9 cellular contexts compared by ENCODE assay signal in genomic region chr2:133266075-133266925, GRCh38.
DNase-seq lines count a peak whose midpoint lies in the region; ATAC-seq, FAIRE-seq and TF ChIP-seq lines count a peak whose summit lies in the region.
"Had no signal": no experiment of that assay in that cellular context is flagged by ENCODE, and none has a peak within 500 bp of the region (broad histone marks: within the 10 kb centered on the region; RNA-seq: fewer than 3 reads in every experiment).

No MANE protein-coding gene starts in this region.

- peak overlapping the region; percentile 51 to 63 (median 56) for H3K4me3 ChIP-seq in H1 (ENCODE audit: extremely low read depth in 1 of 4, insufficient read depth in 2 of 4, low read depth in 3 of 4, low read length in 4 of 4)

- H3K4me1 Mint-ChIP-seq in memory B cell = peaks cover 5% of the 10 kb centered on the region
- no peaks in the 10 kb centered on the region for H3K4me1 Mint-ChIP-seq in activated CD8-positive, alpha-beta T cell treated with anti-CD3 and anti-CD28 coated beads, Interleukin-2, amount 10 ng/mL, durations not matched to agents 7 days and 5 days (ENCODE audit: low read depth)
- H3K4me1 Mint-ChIP-seq in T-cell = no peaks in the 10 kb centered on the region
- no peaks in the 10 kb centered on the region for H3K4me1 Mint-ChIP-seq in activated T-helper 1 cell treated with anti-CD3 and anti-CD28 coated beads, Interleukin-12 subunit alpha, Interleukin-12 subunit beta, Interleukin-2, Interleukin-4 antibody, amounts not matched to agents 30 ng/mL and 10 ng/mL and 1 ng/mL, durations not matched to agents 14 hours and 24 hours and 36 hours (ENCODE audit: low read depth)

- H3K4me1 ChIP-seq in H1 (replicated peaks in 1 of 4; ENCODE audit: control insufficient read depth in 3 of 4, insufficient read depth in 4 of 4, low read length in 3 of 4) = no peaks in the 10 kb centered on the region

- DNase-seq in ACHN (peak; percentile 62), H1 (ENCODE audit: low read depth in 1 of 2, low spot score in 2 of 2) (peak in 1 of 2 experiments; percentile 83), memory B cell (ENCODE audit: low spot score in 2 of 2) (no peak), medulla oblongata (ENCODE audit: extremely low spot score) (no peak), T-cell (no peak)
- DNase-seq in activated CD8-positive, alpha-beta T cell treated with anti-CD3 and anti-CD28 coated beads, Interleukin-2, amount 10 ng/mL, durations not matched to agents 7 days and 5 days = no peak
- no peak for DNase-seq in activated T-helper 1 cell treated with anti-CD3 and anti-CD28 coated beads, Interleukin-12 subunit alpha, Interleukin-12 subunit beta, Interleukin-2, Interleukin-4 antibody, amounts not matched to agents 30 ng/mL and 10 ng/mL and 1 ng/mL, durations not matched to agents 14 hours and 24 hours and 36 hours (ENCODE audit: low spot score)

- POLR2A ChIA-PET in H1 (lab: Charles Lee; ENCODE audit: partially characterized antibody) (no interaction called here), T-cell (lab: Charles Lee) (interaction anchor here in 1 of 2 donors (0.5 kb wide), 1 partner anchor 72 kb away, joined by 4 read pairs; no protein-coding TSS in a partner anchor)
- POLR2A ChIA-PET in activated CD8-positive, alpha-beta T cell treated with anti-CD3 and anti-CD28 coated beads, Interleukin-2, amount 10 ng/mL, durations not matched to agents 7 days and 5 days (lab: Charles Lee) = no interaction called here

- peaks cover 18% of the 10 kb centered on the region for H3K27me3 Mint-ChIP-seq in memory B cell
- H3K27me3 Mint-ChIP-seq in activated CD8-positive, alpha-beta T cell treated with anti-CD3 and anti-CD28 coated beads, Interleukin-2, amount 10 ng/mL, durations not matched to agents 7 days and 5 days (ENCODE audit: low read depth) = peaks cover 13% of the 10 kb centered on the region
- H3K27me3 Mint-ChIP-seq in T-cell = peaks cover 20 to 26% of the 10 kb centered on the region in 2 donors
- H3K27me3 Mint-ChIP-seq in activated T-helper 1 cell treated with anti-CD3 and anti-CD28 coated beads, Interleukin-12 subunit alpha, Interleukin-12 subunit beta, Interleukin-2, Interleukin-4 antibody, amounts not matched to agents 30 ng/mL and 10 ng/mL and 1 ng/mL, durations not matched to agents 14 hours and 24 hours and 36 hours (ENCODE audit: insufficient read depth) = peaks cover 17% of the 10 kb centered on the region

- H3K9me3 ChIP-seq in H1 (ENCODE audit: insufficient read depth in 2 of 2, low read depth in 1 of 2, low read length in 1 of 2) = no peaks in the 10 kb centered on the region

- peak overlapping the region; percentile 68 to 83 for H3K4me2 ChIP-seq in H1 (ENCODE audit: insufficient read depth in 1 of 2, low read depth in 2 of 2, low read length in 2 of 2)

- peak overlapping the region; percentile 57 for H4K8ac ChIP-seq in H1 (ENCODE audit: extremely low read depth, insufficient read depth, low read length)

- TF ChIP-seq RAD21 in Ishikawa (IDR thresholded peaks at IDR 0.05; ENCODE audit: low read depth) (no peak), H1 (IDR thresholded peaks at IDR 0.05 in 1 of 2, conservative IDR thresholded peaks at IDR 0.05 in 1 of 2; ENCODE audit: low read depth in 2 of 2, low read length in 2 of 2) (peak; percentile 24 to 40; a peak in 3 of 4 replicates)

- H4K20me1 ChIP-seq in H1 (replicated peaks in 1 of 2; ENCODE audit: control insufficient read depth in 1 of 2, insufficient read depth in 2 of 2, low read length in 2 of 2) = no peaks in the 10 kb centered on the region

- H3K9me3 Mint-ChIP-seq in memory B cell = no peaks in the 10 kb centered on the region
- no peaks in the 10 kb centered on the region for H3K9me3 Mint-ChIP-seq in activated CD8-positive, alpha-beta T cell treated with anti-CD3 and anti-CD28 coated beads, Interleukin-2, amount 10 ng/mL, durations not matched to agents 7 days and 5 days (ENCODE audit: insufficient read depth)
- peaks cover 0 to 7% (median 0%) of the 10 kb centered on the region in 3 donors for H3K9me3 Mint-ChIP-seq in T-cell
- no peaks in the 10 kb centered on the region for H3K9me3 Mint-ChIP-seq in activated T-helper 1 cell treated with anti-CD3 and anti-CD28 coated beads, Interleukin-12 subunit alpha, Interleukin-12 subunit beta, Interleukin-2, Interleukin-4 antibody, amounts not matched to agents 30 ng/mL and 10 ng/mL and 1 ng/mL, durations not matched to agents 14 hours and 24 hours and 36 hours

- H2BK15ac ChIP-seq in H1 (ENCODE audit: low read length) = no peak overlapping the region

- H3K18ac ChIP-seq in H1 (ENCODE audit: extremely low read depth, low read length) = peak overlapping the region; percentile 48

- no peak overlapping the region for H3K27ac ChIP-seq in H1 (ENCODE audit: low read depth, low read length)

- H3K79me2 ChIP-seq in H1 (ENCODE audit: control insufficient read depth in 1 of 2, insufficient read depth in 2 of 2, low read length in 2 of 2) = no peaks in the 10 kb centered on the region

- no peak overlapping the region for H2AK5ac ChIP-seq in H1 (ENCODE audit: low read depth, low read length)

- TF ChIP-seq EP300 in Ishikawa (IDR thresholded peaks at IDR 0.05; ENCODE audit: borderline replicate concordance) (no peak), H1 (IDR thresholded peaks at IDR 0.05; ENCODE audit: borderline replicate concordance in 1 of 2, low read depth in 2 of 2, low read length in 2 of 2) (no peak)

- no peak overlapping the region for H3K14ac ChIP-seq in H1 (ENCODE audit: insufficient read length)

- intact Hi-C loops in activated T-helper 1 cell treated with anti-CD3 and anti-CD28 coated beads, Interleukin-12 subunit alpha, Interleukin-12 subunit beta, Interleukin-2, Interleukin-4 antibody, amounts not matched to agents 30 ng/mL and 10 ng/mL and 1 ng/mL, durations not matched to agents 14 hours and 24 hours and 36 hours (cut with micrococcal nuclease) = no loop called here

- no peak overlapping the region for H2BK120ac ChIP-seq in H1 (replicated peaks; ENCODE audit: low read depth, low read length)

- no peak overlapping the region for H2BK20ac ChIP-seq in H1 (ENCODE audit: low read length)

- CTCF ChIA-PET in H1 (lab: Charles Lee; ENCODE audit: partially characterized antibody) (interaction anchor here (1.0 to 1.2 kb wide), 3 partner anchors 110 to 294 kb away, joined by 3 to 5 read pairs (median 3); no protein-coding TSS in a partner anchor), T-cell (lab: Charles Lee) (no interaction called here)
- CTCF ChIA-PET in activated CD8-positive, alpha-beta T cell treated with anti-CD3 and anti-CD28 coated beads, Interleukin-2, amount 10 ng/mL, durations not matched to agents 7 days and 5 days (lab: Charles Lee) = no interaction called here

- peaks cover 13% of the 10 kb centered on the region; the same call in 1 of the 2 replicates for H3K23me2 ChIP-seq in H1 (ENCODE audit: low read depth, low read length)

- ATAC-seq in memory B cell (ENCODE audit: low read depth) (no peak), T-cell (replicated peaks in 1 of 4) (no peak)
- no peak for ATAC-seq in activated CD8-positive, alpha-beta T cell treated with anti-CD3 and anti-CD28 coated beads, Interleukin-2, amount 10 ng/mL, durations not matched to agents 7 days and 5 days

- no peak overlapping the region for H2BK5ac ChIP-seq in H1 (ENCODE audit: low read depth, low read length)

- peak; percentile 38 to 71 (median 51); a peak in 3 of 4 replicates for TF ChIP-seq CTCF in H1 (IDR thresholded peaks at IDR 0.05; ENCODE audit: control extremely low read depth in 1 of 3, insufficient read depth in 1 of 3, low read depth in 1 of 3, low read length in 3 of 3)

- H3K4ac ChIP-seq in H1 (replicated peaks; ENCODE audit: insufficient read length, low read depth, low read length) = no peak overlapping the region

- peak in 1 of 2 experiments; percentile 55; a peak in 2 of 3 replicates for TF ChIP-seq POLR2A in H1 (IDR thresholded peaks at IDR 0.05; ENCODE audit: control extremely low read depth in 1 of 2, low read depth in 2 of 2, low read length in 2 of 2)

- peak overlapping the region in 2 of 4 experiments; percentile 8 to 12; a peak in 3 of 7 replicates for H3K9ac ChIP-seq in H1 (replicated peaks in 1 of 4; ENCODE audit: extremely low read depth in 1 of 4, low read depth in 3 of 4, low read length in 3 of 4)

- H2BK12ac ChIP-seq in H1 (ENCODE audit: low read depth, low read length) = no peak overlapping the region

- H3K23ac ChIP-seq in H1 (ENCODE audit: insufficient read length) = no peak overlapping the region

- H4K91ac ChIP-seq in H1 (replicated peaks; ENCODE audit: insufficient read length, low read length) = no peak overlapping the region

- no peak overlapping the region for H4K5ac ChIP-seq in H1 (ENCODE audit: insufficient read length, low read depth, low read length)

- peaks cover 0 to 6% (median 0%) of the 10 kb centered on the region in 4 experiments; a peak in 3 of 7 replicates for H3K27me3 ChIP-seq in H1 (replicated peaks in 1 of 4; ENCODE audit: control insufficient read depth in 3 of 4, extremely low read depth in 1 of 4, insufficient read depth in 3 of 4, low read length in 3 of 4)

- in situ Hi-C loops in ACHN (cut with HindIII; ENCODE audit: low pct_ligation_motif_present, low pct_unique_long_range_greater_than_20kb, low sequenced_read_pairs) = no loop called here

- H3K4me3 Mint-ChIP-seq in memory B cell = peak overlapping the region; percentile 66
- H3K4me3 Mint-ChIP-seq in activated CD8-positive, alpha-beta T cell treated with anti-CD3 and anti-CD28 coated beads, Interleukin-2, amount 10 ng/mL, durations not matched to agents 7 days and 5 days = no peak overlapping the region
- no peak overlapping the region for H3K4me3 Mint-ChIP-seq in T-cell
- H3K4me3 Mint-ChIP-seq in activated T-helper 1 cell treated with anti-CD3 and anti-CD28 coated beads, Interleukin-12 subunit alpha, Interleukin-12 subunit beta, Interleukin-2, Interleukin-4 antibody, amounts not matched to agents 30 ng/mL and 10 ng/mL and 1 ng/mL, durations not matched to agents 14 hours and 24 hours and 36 hours = no peak overlapping the region

- WGBS in H1 (ENCODE audit: extremely low coverage in 1 of 2, insufficient coverage in 1 of 2, insufficient read length in 1 of 2, insufficient replicate concordance in 2 of 2, low coverage in 1 of 2, low lambda C conversion rate in 2 of 2, missing lambda C conversion rate in 1 of 2), 2 experiments = 2% methylated on average over 14 of the region's 67 CpGs; no CpG with 5 or more reads in 1 of the 2 experiments

- peak overlapping the region; percentile 46; the same call in 1 of the 2 replicates for H2AFZ ChIP-seq in H1 (ENCODE audit: low read length)

- no peak overlapping the region for H3K27ac Mint-ChIP-seq in memory B cell
- no peak overlapping the region for H3K27ac Mint-ChIP-seq in activated CD8-positive, alpha-beta T cell treated with anti-CD3 and anti-CD28 coated beads, Interleukin-2, amount 10 ng/mL, durations not matched to agents 7 days and 5 days
- no peak overlapping the region for H3K27ac Mint-ChIP-seq in T-cell
- H3K27ac Mint-ChIP-seq in activated T-helper 1 cell treated with anti-CD3 and anti-CD28 coated beads, Interleukin-12 subunit alpha, Interleukin-12 subunit beta, Interleukin-2, Interleukin-4 antibody, amounts not matched to agents 30 ng/mL and 10 ng/mL and 1 ng/mL, durations not matched to agents 14 hours and 24 hours and 36 hours = no peak overlapping the region

- H3K36me3 ChIP-seq in H1 (ENCODE audit: control insufficient read depth in 2 of 4, insufficient read depth in 4 of 4, low read length in 3 of 4) = no peaks in the 10 kb centered on the region

- no peak for FAIRE-seq in H1 (lab: Jason Lieb, UNC)
- FAIRE-seq: G401.6 had no signal

- no peak overlapping the region for H3K56ac ChIP-seq in H1 (replicated peaks; ENCODE audit: insufficient read length, low read depth, low read length)

- no peaks in the 10 kb centered on the region for H3K79me1 ChIP-seq in H1 (ENCODE audit: low read depth, low read length)

- no peaks in the 10 kb centered on the region for H3K36me3 Mint-ChIP-seq in memory B cell
- no peaks in the 10 kb centered on the region for H3K36me3 Mint-ChIP-seq in activated CD8-positive, alpha-beta T cell treated with anti-CD3 and anti-CD28 coated beads, Interleukin-2, amount 10 ng/mL, durations not matched to agents 7 days and 5 days (ENCODE audit: low read depth)
- no peaks in the 10 kb centered on the region for H3K36me3 Mint-ChIP-seq in T-cell
- H3K36me3 Mint-ChIP-seq in activated T-helper 1 cell treated with anti-CD3 and anti-CD28 coated beads, Interleukin-12 subunit alpha, Interleukin-12 subunit beta, Interleukin-2, Interleukin-4 antibody, amounts not matched to agents 30 ng/mL and 10 ng/mL and 1 ng/mL, durations not matched to agents 14 hours and 24 hours and 36 hours (ENCODE audit: low read depth) = no peaks in the 10 kb centered on the region
